In the genomic region with DNA sequence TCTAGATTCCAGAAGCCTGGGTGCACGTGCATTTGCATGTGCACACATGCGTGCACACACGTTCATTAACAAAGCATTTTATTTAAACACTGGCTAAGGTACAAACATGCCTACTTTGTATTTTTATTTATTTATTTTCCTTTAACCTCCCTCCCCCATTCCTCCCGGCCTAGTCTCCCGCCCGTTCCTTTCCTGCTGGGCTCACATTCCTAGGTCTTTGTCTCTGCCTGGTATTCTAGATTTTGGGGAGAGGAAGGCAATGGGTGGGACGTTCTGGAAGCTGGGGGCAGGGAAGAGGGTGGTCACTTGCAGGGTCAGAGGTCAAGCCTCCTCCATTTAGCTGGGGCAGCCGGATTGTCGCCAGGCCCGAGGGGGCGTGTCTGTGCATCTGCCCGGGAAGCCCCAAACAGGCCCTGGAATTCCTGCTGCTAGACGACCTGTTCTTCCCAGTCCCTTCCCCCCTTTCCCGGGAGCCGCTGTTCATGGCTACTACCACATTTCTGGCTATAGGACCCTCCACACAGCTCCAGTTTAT, we compare ENCODE assay signal across 27 cellular contexts. TPM values are rescaled to one million over a fixed set of nuclear protein-coding genes. Genes with fewer than 3 reads are reported as not detected.
DNase-seq lines count a peak whose midpoint lies in the region; ATAC-seq, FAIRE-seq and TF ChIP-seq lines count a peak whose summit lies in the region.
"Had no signal": no experiment of that assay in that cellular context is flagged by ENCODE, and none has a peak within 500 bp of the region (broad histone marks: within the 10 kb centered on the region; RNA-seq: fewer than 3 reads in every experiment).

No MANE protein-coding gene starts in this region.

- POLR2A ChIA-PET in H1 (lab: Charles Lee; ENCODE audit: partially characterized antibody), result interaction anchor here (0.7 to 8.2 kb wide), 25 partner anchors 10 to 89 kb away, joined by 3 to 104 read pairs (median 5); a partner anchor contains a TSS

- peaks cover 23% of the 10 kb centered on the region for H3K79me1 ChIP-seq in H1 (ENCODE audit: low read depth, low read length)

- H4K91ac ChIP-seq in H1 (replicated peaks; ENCODE audit: insufficient read length, low read length), result peak overlapping the region; percentile 70

- peak overlapping the region; percentile 32 to 58 (median 42); a peak in 6 of 8 replicates for H3K4me3 ChIP-seq in H1 (ENCODE audit: extremely low read depth in 1 of 4, insufficient read depth in 2 of 4, low read depth in 3 of 4, low read length in 4 of 4)
- no peak overlapping the region for H3K4me3 ChIP-seq in heart right ventricle
- no peak overlapping the region for H3K4me3 ChIP-seq in Karpas-422 (ENCODE audit: low read length)
- H3K4me3 ChIP-seq: sigmoid colon, thyroid gland had no signal

- H3K23ac ChIP-seq in H1 (ENCODE audit: insufficient read length), result no peak overlapping the region

- peak overlapping the region; percentile 95 for H3K18ac ChIP-seq in H1 (ENCODE audit: extremely low read depth, low read length)

- CTCF ChIA-PET in H1 (lab: Charles Lee; ENCODE audit: partially characterized antibody), result interaction anchor here (0.9 to 5.1 kb wide), 9 partner anchors 10 to 54 kb away, joined by 3 to 34 read pairs (median 4); no protein-coding TSS in a partner anchor

- H3K4ac ChIP-seq in H1 (replicated peaks; ENCODE audit: insufficient read length, low read depth, low read length), result peak overlapping the region; percentile 88

- H2BK12ac ChIP-seq in H1 (ENCODE audit: low read depth, low read length), result peak overlapping the region; percentile 100

- H3K79me2 ChIP-seq in H1 (ENCODE audit: control insufficient read depth in 1 of 2, insufficient read depth in 2 of 2, low read length in 2 of 2), result peaks cover 67 to 98% of the 10 kb centered on the region in 2 experiments
- H3K79me2 ChIP-seq in Karpas-422 (ENCODE audit: low read length), result no peaks in the 10 kb centered on the region

- TF ChIP-seq RAD21 in H1 (IDR thresholded peaks at IDR 0.05 in 1 of 2, conservative IDR thresholded peaks at IDR 0.05 in 1 of 2; ENCODE audit: low read depth in 2 of 2, low read length in 2 of 2), result peak in 1 of 2 experiments; percentile 1; a peak in 1 of 4 replicates

- intact Hi-C loops in heart right ventricle (cut with DNase I), result no loop called here
- intact Hi-C loops in Right ventricle myocardium superior (cut with DNase I), result no loop called here

- peaks cover 3% of the 10 kb centered on the region; the same call in 1 of the 2 replicates for H3K23me2 ChIP-seq in H1 (ENCODE audit: low read depth, low read length)

- H3K9me3 ChIP-seq in H1 (ENCODE audit: insufficient read depth in 2 of 2, low read depth in 1 of 2, low read length in 1 of 2) (no peaks in the 10 kb centered on the region), heart right ventricle (no peaks in the 10 kb centered on the region), Karpas-422 (ENCODE audit: low read length) (no peaks in the 10 kb centered on the region)
- H3K9me3 ChIP-seq: sigmoid colon, thyroid gland had no signal

- H3K56ac ChIP-seq in H1 (replicated peaks; ENCODE audit: insufficient read length, low read depth, low read length), result peak overlapping the region; percentile 43

- H3K27ac ChIP-seq in H1 (ENCODE audit: low read depth, low read length), result peak overlapping the region; percentile 91
- H3K27ac ChIP-seq in heart right ventricle, result no peak overlapping the region
- no peak overlapping the region for H3K27ac ChIP-seq in Karpas-422 (ENCODE audit: low read length)
- H3K27ac ChIP-seq: 22Rv1, sigmoid colon, thyroid gland, WERI-Rb-1 had no signal

- peak overlapping the region; percentile 95 for H4K5ac ChIP-seq in H1 (ENCODE audit: insufficient read length, low read depth, low read length)

- peak in 1 of 2 experiments; percentile 72; a peak in 2 of 3 replicates for TF ChIP-seq POLR2A in H1 (IDR thresholded peaks at IDR 0.05; ENCODE audit: control extremely low read depth in 1 of 2, low read depth in 2 of 2, low read length in 2 of 2)

- peak overlapping the region; percentile 43 for H3K4me3 Mint-ChIP-seq in type B pancreatic cell
- H3K4me3 Mint-ChIP-seq: activated CD4-positive, alpha-beta T cell treated with anti-CD3 and anti-CD28 coated beads, Interleukin-2, amount 10 ng/mL, durations not matched to agents 7 days and 5 days; activated naive CD4-positive, alpha-beta T cell treated with anti-CD3 and anti-CD28 coated beads, Interleukin-2, amount 10 ng/mL, durations not matched to agents 7 days and 5 days; CD8-positive, alpha-beta T cell; stimulated activated naive CD8-positive, alpha-beta T cell treated with anti-CD3 and anti-CD28 coated beads, Interleukin-15, Interleukin-2, amounts not matched to agents 100 ng/mL and 50 ng/mL, for 24 hours had no signal

- H2BK15ac ChIP-seq in H1 (ENCODE audit: low read length), result peak overlapping the region; percentile 94; the same call in 1 of the 2 replicates

- peaks cover 42 to 67% (median 63%) of the 10 kb centered on the region in 4 experiments for H3K4me1 ChIP-seq in H1 (replicated peaks in 1 of 4; ENCODE audit: control insufficient read depth in 3 of 4, insufficient read depth in 4 of 4, low read length in 3 of 4)
- peaks cover 0 to 7% (median 0%) of the 10 kb centered on the region in 9 donors for H3K4me1 ChIP-seq in heart right ventricle
- no peaks in the 10 kb centered on the region for H3K4me1 ChIP-seq in Karpas-422 (ENCODE audit: low read length)

- no peaks in the 10 kb centered on the region for H3K9me2 ChIP-seq in Karpas-422 (replicated peaks; ENCODE audit: insufficient read depth, low read length)

- peak overlapping the region; percentile 94 for H2BK20ac ChIP-seq in H1 (ENCODE audit: low read length)

- peak overlapping the region; percentile 100 for H2AK5ac ChIP-seq in H1 (ENCODE audit: low read depth, low read length)

- peaks cover 48 to 50% of the 10 kb centered on the region in 2 experiments for H4K20me1 ChIP-seq in H1 (replicated peaks in 1 of 2; ENCODE audit: control insufficient read depth in 1 of 2, insufficient read depth in 2 of 2, low read length in 2 of 2)
- H4K20me1 ChIP-seq in Karpas-422 (ENCODE audit: insufficient read depth, low read depth, low read length), result no peaks in the 10 kb centered on the region

- H3K27ac Mint-ChIP-seq in type B pancreatic cell, result peak overlapping the region; percentile 67
- H3K27ac Mint-ChIP-seq: activated CD4-positive, alpha-beta T cell treated with anti-CD3 and anti-CD28 coated beads, Interleukin-2, amount 10 ng/mL, durations not matched to agents 7 days and 5 days; activated naive CD4-positive, alpha-beta T cell treated with anti-CD3 and anti-CD28 coated beads, Interleukin-2, amount 10 ng/mL, durations not matched to agents 7 days and 5 days; CD8-positive, alpha-beta T cell; stimulated activated naive CD8-positive, alpha-beta T cell treated with anti-CD3 and anti-CD28 coated beads, Interleukin-15, Interleukin-2, amounts not matched to agents 100 ng/mL and 50 ng/mL, for 24 hours had no signal

- H3K4me2 ChIP-seq in H1 (ENCODE audit: insufficient read depth in 1 of 2, low read depth in 2 of 2, low read length in 2 of 2) (peak overlapping the region; percentile 66 to 98), Karpas-422 (ENCODE audit: low read depth, low read length, poor library complexity, severe bottlenecking) (no peak overlapping the region)

- H3K36me3 Mint-ChIP-seq in type B pancreatic cell, result peaks cover 3% of the 10 kb centered on the region
- H3K36me3 Mint-ChIP-seq: activated naive CD4-positive, alpha-beta T cell treated with anti-CD3 and anti-CD28 coated beads, Interleukin-2, amount 10 ng/mL, durations not matched to agents 7 days and 5 days; CD8-positive, alpha-beta T cell had no signal

- peak; percentile 1 to 14 for DNase-seq in NCI-H526 (lab: John Stamatoyannopoulos, UW)
- no peak for DNase-seq in NCI-H526 treated with DMSO at 0.1 percent for 48 hours (lab: John Stamatoyannopoulos, UW)
- peak; percentile 88 to 93 for DNase-seq in H1 (ENCODE audit: low read depth in 1 of 2, low spot score in 2 of 2)
- peak; percentile 97 for DNase-seq in islet precursor cell
- DNase-seq in type B pancreatic cell (ENCODE audit: extremely low spot score, unreplicated experiment), result no peak
- no peak for DNase-seq in heart right ventricle
- DNase-seq in Right ventricle myocardium superior, result no peak
- DNase-seq in Karpas-422, result no peak
- DNase-seq: activated CD4-positive, alpha-beta T cell treated with anti-CD3 and anti-CD28 coated beads, Interleukin-2, amount 10 ng/mL, durations not matched to agents 7 days and 5 days; activated naive CD4-positive, alpha-beta T cell treated with anti-CD3 and anti-CD28 coated beads, Interleukin-2, amount 10 ng/mL, durations not matched to agents 7 days and 5 days; CD8-positive, alpha-beta T cell; cortex of kidney; GDM1; GOT3; NCI-H1092; NCI-H187 treated with DMSO at 0.1 percent for 48 hours; NCI-H774; sigmoid colon; thyroid gland; WERI-Rb-1 had no signal

- H3K9ac ChIP-seq in H1 (replicated peaks in 1 of 4; ENCODE audit: extremely low read depth in 1 of 4, low read depth in 3 of 4, low read length in 3 of 4) (peak overlapping the region in 3 of 4 experiments; percentile 39 to 96 (median 52); a peak in 6 of 7 replicates), Karpas-422 (ENCODE audit: low read length) (no peak overlapping the region)

- peak; percentile 97 for FAIRE-seq in H1 (lab: Jason Lieb, UNC)
- FAIRE-seq: endometrium, HTR-8/SVneo had no signal

- peak overlapping the region; percentile 100 for H2BK5ac ChIP-seq in H1 (ENCODE audit: low read depth, low read length)

- H3K27me3 Mint-ChIP-seq in type B pancreatic cell, result no peaks in the 10 kb centered on the region

- peak overlapping the region; percentile 89 for H2BK120ac ChIP-seq in H1 (replicated peaks; ENCODE audit: low read depth, low read length)

- H4K8ac ChIP-seq in H1 (ENCODE audit: extremely low read depth, insufficient read depth, low read length), result no peak overlapping the region

- no peak overlapping the region for H3K14ac ChIP-seq in H1 (ENCODE audit: insufficient read length)

- ATAC-seq in heart right ventricle (no peak), Right ventricle myocardium superior (ENCODE audit: poor library complexity) (no peak)
- ATAC-seq: CD8-positive, alpha-beta T cell had no signal

- H2AFZ ChIP-seq in H1 (ENCODE audit: low read length) (no peak overlapping the region), Karpas-422 (ENCODE audit: low read length) (no peak overlapping the region)

- TF ChIP-seq EP300 in H1 (IDR thresholded peaks at IDR 0.05; ENCODE audit: borderline replicate concordance in 1 of 2, low read depth in 2 of 2, low read length in 2 of 2), result peak; percentile 37 to 95; a peak in 2 of 3 replicates

- TF ChIP-seq CTCF in H1 (IDR thresholded peaks at IDR 0.05; ENCODE audit: control extremely low read depth in 1 of 3, insufficient read depth in 1 of 3, low read depth in 1 of 3, low read length in 3 of 3) (no peak), type B pancreatic cell (conservative IDR thresholded peaks at IDR 0.05) (no peak), heart right ventricle (IDR thresholded peaks at IDR 0.05) (no peak)

- H3K36me3 ChIP-seq in H1 (ENCODE audit: control insufficient read depth in 2 of 4, insufficient read depth in 4 of 4, low read length in 3 of 4), result peaks cover 2 to 19% (median 7%) of the 10 kb centered on the region in 4 experiments; a peak in 7 of 8 replicates
- H3K36me3 ChIP-seq in heart right ventricle, result no peaks in the 10 kb centered on the region
- H3K36me3 ChIP-seq in Karpas-422 (ENCODE audit: insufficient read depth, low read length), result no peaks in the 10 kb centered on the region
- H3K36me3 ChIP-seq: sigmoid colon, thyroid gland, WERI-Rb-1 had no signal

- peaks cover 68% of the 10 kb centered on the region for H3K4me1 Mint-ChIP-seq in type B pancreatic cell (ENCODE audit: unreplicated experiment)
- H3K4me1 Mint-ChIP-seq: activated CD4-positive, alpha-beta T cell treated with anti-CD3 and anti-CD28 coated beads, Interleukin-2, amount 10 ng/mL, durations not matched to agents 7 days and 5 days; activated naive CD4-positive, alpha-beta T cell treated with anti-CD3 and anti-CD28 coated beads, Interleukin-2, amount 10 ng/mL, durations not matched to agents 7 days and 5 days had no signal

- WGBS in H1 (ENCODE audit: extremely low coverage in 1 of 2, insufficient coverage in 1 of 2, insufficient read length in 1 of 2, insufficient replicate concordance in 2 of 2, low coverage in 1 of 2, low lambda C conversion rate in 2 of 2, missing lambda C conversion rate in 1 of 2), 2 experiments, result 1% methylated on average over 15 of the region's 15 CpGs; no CpG with 5 or more reads in 1 of the 2 experiments
- 74 to 80% methylated on average over 15 of the region's 15 CpGs for WGBS in heart right ventricle, 2 donors

- no peaks in the 10 kb centered on the region for H3K9me3 Mint-ChIP-seq in type B pancreatic cell
- H3K9me3 Mint-ChIP-seq: activated CD4-positive, alpha-beta T cell treated with anti-CD3 and anti-CD28 coated beads, Interleukin-2, amount 10 ng/mL, durations not matched to agents 7 days and 5 days; activated naive CD4-positive, alpha-beta T cell treated with anti-CD3 and anti-CD28 coated beads, Interleukin-2, amount 10 ng/mL, durations not matched to agents 7 days and 5 days; CD8-positive, alpha-beta T cell; stimulated activated naive CD8-positive, alpha-beta T cell treated with anti-CD3 and anti-CD28 coated beads, Interleukin-15, Interleukin-2, amounts not matched to agents 100 ng/mL and 50 ng/mL, for 24 hours had no signal

- H3K27me3 ChIP-seq in H1 (replicated peaks in 1 of 4; ENCODE audit: control insufficient read depth in 3 of 4, extremely low read depth in 1 of 4, insufficient read depth in 3 of 4, low read length in 3 of 4) (no peaks in the 10 kb centered on the region), heart right ventricle (peaks cover 0 to 11% (median 0%) of the 10 kb centered on the region in 7 donors), Karpas-422 (ENCODE audit: low read length) (no peaks in the 10 kb centered on the region)
- H3K27me3 ChIP-seq: sigmoid colon, thyroid gland had no signal

RNA-seq across cellular contexts. Expression of a gene that starts 51.8 kb away (rescaled TPM):
- 293 and 296 TPM in 2 replicates for total RNA-seq in H1 (2021; fragmentation: NEBNext Ultra II Directional; extraction: Animal tissue kit (Norgen Biotek cat#: 25700))
- 53.7 and 69.5 TPM in 2 replicates for polyA plus RNA-seq in H1 (2011; rRNA removed)
- 68.9 TPM for polyA plus RNA-seq in H1 (2011; cell fraction: cytosol; rRNA removed)
- 102 TPM for polyA plus RNA-seq in H1 (2011; cell fraction: nucleus; rRNA removed)
- 85.2 to 149 TPM (median 103 TPM) in 4 replicates for polyA plus RNA-seq in H1 (2012, experiment 1 of 2)
- 12.6 TPM for polyA plus RNA-seq in H1 (2012, experiment 2 of 2)
- polyA plus RNA-seq in H1 (2013, experiment 1 of 2), result 97.8 TPM
- 89.4 TPM for polyA plus RNA-seq in H1 (2013, experiment 2 of 2)
- polyA minus RNA-seq in H1 (2011; rRNA and poly(A)+ RNA removed), result 269 and 275 TPM in 2 replicates
- 280 TPM for polyA minus RNA-seq in H1 (2011; cell fraction: cytosol; rRNA and poly(A)+ RNA removed)
- polyA minus RNA-seq in H1 (2011; cell fraction: nucleus; rRNA and poly(A)+ RNA removed), result 319 TPM
- 11.2 and 26.5 TPM in 2 replicates for total RNA-seq in type B pancreatic cell (ENCODE audit: low replicate concordance)
- total RNA-seq in heart right ventricle, result under 1 TPM in 1 of 10 donors, not detected in 9; 0.07 TPM
- polyA plus RNA-seq in heart right ventricle, result not detected
- total RNA-seq in Right ventricle myocardium superior, result not detected
- total RNA-seq in Karpas-422 (2014; rRNA removed; shearing (Covaris generic); ENCODE audit: low replicate concordance), result not detected in 2 replicates
- total RNA-seq: activated CD4-positive, alpha-beta T cell treated with anti-CD3 and anti-CD28 coated beads, Interleukin-2, amount 10 ng/mL, durations not matched to agents 7 days and 5 days; CD8-positive, alpha-beta T cell; OCI-LY7; posterior vena cava; sigmoid colon had no signal
- polyA plus RNA-seq: liver, sigmoid colon had no signal

Comparison
In these comparisons a context has a peak if more than half of its experiments do, and no peak if none do; other contexts are left out.
1. DNase-seq: peak in NCI-H526 (2 of 2), H1 (2 of 2) and islet precursor cell (single experiment); none in NCI-H526 treated with DMSO at 0.1 percent for 48 hours (single experiment), type B pancreatic cell (single experiment), heart right ventricle (0 of 2), Right ventricle myocardium superior (single experiment) and Karpas-422 (single experiment).
2. H3K4me3 ChIP-seq: peak in H1 (4 of 4); none in heart right ventricle (0 of 10) and Karpas-422 (single experiment).
3. RNA of a gene that starts 51.8 kb away (total RNA-seq): 293 to 296 TPM in H1 and 11.2 to 26.5 TPM in type B pancreatic cell; 0.07 TPM in heart right ventricle, not detected in Right ventricle myocardium superior (single experiment) and not detected in Karpas-422; every median in the first group is over 10 times any median in the second.